ENCODE assay signal across 10 cellular contexts in genomic region chr9:137724114-137724445, GRCh38.
DNase-seq lines count a peak whose midpoint lies in the region; ATAC-seq and TF ChIP-seq lines count a peak whose summit lies in the region.
"Had no signal": no experiment of that assay in that cellular context is flagged by ENCODE, and none has a peak within 500 bp of the region (broad histone marks: within the 10 kb centered on the region; RNA-seq: fewer than 3 reads in every experiment).

No MANE protein-coding gene starts in this region.

- H3K27ac ChIP-seq in foreskin keratinocyte (no peak overlapping the region), smooth muscle cell (ENCODE audit: low read depth) (peak overlapping the region; percentile 66)

- peaks cover 38% of the 10 kb centered on the region for H3K4me1 Mint-ChIP-seq in activated T-cell treated with anti-CD3 and anti-CD28 coated beads, Interleukin-2, amount 50 U/mL, for 72 hours (ENCODE audit: low read depth)
- peaks cover 18% of the 10 kb centered on the region for H3K4me1 Mint-ChIP-seq in endothelial cell (ENCODE audit: unreplicated experiment)

- H4K20me1 ChIP-seq in smooth muscle cell (ENCODE audit: low read depth): peaks cover 61% of the 10 kb centered on the region

- H3K4me2 ChIP-seq in smooth muscle cell: peak overlapping the region; percentile 80

- H3K27ac Mint-ChIP-seq in activated T-cell treated with anti-CD3 and anti-CD28 coated beads, Interleukin-2, amount 50 U/mL, for 72 hours: peak overlapping the region; percentile 76
- H3K27ac Mint-ChIP-seq in endothelial cell (ENCODE audit: unreplicated experiment): no peak overlapping the region

- H3K4me1 ChIP-seq in foreskin keratinocyte (peaks cover 3% of the 10 kb centered on the region), smooth muscle cell (ENCODE audit: low read depth) (peaks cover 10% of the 10 kb centered on the region)

- H3K9me3 ChIP-seq in smooth muscle cell (replicated peaks; ENCODE audit: low read depth) (no peaks in the 10 kb centered on the region), MG63 (no peaks in the 10 kb centered on the region)

- peaks cover 39% of the 10 kb centered on the region for H3K79me2 ChIP-seq in smooth muscle cell (ENCODE audit: low read depth)

- H3F3A ChIP-seq in smooth muscle cell (ENCODE audit: low read depth): peaks cover 3% of the 10 kb centered on the region

- H3K27me3 Mint-ChIP-seq in activated T-cell treated with anti-CD3 and anti-CD28 coated beads, Interleukin-2, amount 50 U/mL, for 72 hours (ENCODE audit: low read depth): no peaks in the 10 kb centered on the region
- H3K27me3 Mint-ChIP-seq in endothelial cell (ENCODE audit: unreplicated experiment): peaks cover 11% of the 10 kb centered on the region

- CTCF ChIA-PET in HEK293T (lab: Yijun Ruan, JAX): no interaction called here

- no peak for TF ChIP-seq CTCF in foreskin keratinocyte (conservative IDR thresholded peaks at IDR 0.05)
- TF ChIP-seq CTCF in smooth muscle cell (IDR thresholded peaks at IDR 0.05; ENCODE audit: borderline replicate concordance, insufficient read depth, poor library complexity, severe bottlenecking): no peak
- no peak for TF ChIP-seq CTCF in endothelial cell (IDR thresholded peaks at IDR 0.05; ENCODE audit: unreplicated experiment)

- H3K4me3 ChIP-seq in smooth muscle cell (no peak overlapping the region), MG63 (no peak overlapping the region)

- H3K36me3 ChIP-seq in smooth muscle cell (ENCODE audit: low read depth) (no peaks in the 10 kb centered on the region), MG63 (peaks cover 21% of the 10 kb centered on the region)

- DNase-seq in HEK293T (ENCODE audit: extremely low spot score) (peak; percentile 27), foreskin keratinocyte (no peak), smooth muscle cell (lab: John Stamatoyannopoulos, UW; ENCODE audit: unreplicated experiment) (no peak), MG63 (no peak), T1000 (lab: John Stamatoyannopoulos, UW) (no peak), endothelial cell (ENCODE audit: low spot score) (no peak)
- no peak for DNase-seq in activated T-cell treated with anti-CD3 and anti-CD28 coated beads, Interleukin-2, amount 50 U/mL, for 72 hours
- DNase-seq: DND-41 had no signal

- H3K9me3 Mint-ChIP-seq in activated T-cell treated with anti-CD3 and anti-CD28 coated beads, Interleukin-2, amount 50 U/mL, for 72 hours: peaks cover 4 to 7% of the 10 kb centered on the region in 2 donors
- H3K9me3 Mint-ChIP-seq in endothelial cell (ENCODE audit: unreplicated experiment): peaks cover 4% of the 10 kb centered on the region

- ATAC-seq in activated T-cell treated with anti-CD3 and anti-CD28 coated beads, Interleukin-2, amount 50 U/mL, for 72 hours (replicated peaks in 1 of 2): peak in 1 of 2 donors; percentile 42
- peak; percentile 36 for ATAC-seq in foreskin keratinocyte
- ATAC-seq in GM19463 (IDR thresholded peaks at IDR 0.05; ENCODE audit: unreplicated experiment): no peak
- ATAC-seq: Right ventricle myocardium inferior had no signal

- H3K27me3 ChIP-seq in foreskin keratinocyte (no peaks in the 10 kb centered on the region), smooth muscle cell (ENCODE audit: low read depth) (no peaks in the 10 kb centered on the region), MG63 (no peaks in the 10 kb centered on the region)

- H3K36me3 Mint-ChIP-seq in activated T-cell treated with anti-CD3 and anti-CD28 coated beads, Interleukin-2, amount 50 U/mL, for 72 hours (ENCODE audit: insufficient read depth in 2 of 2): peaks cover 16 to 50% of the 10 kb centered on the region in 2 donors
- H3K36me3 Mint-ChIP-seq in endothelial cell (ENCODE audit: low read depth, unreplicated experiment): peaks cover 50% of the 10 kb centered on the region

- H2AFZ ChIP-seq in smooth muscle cell (ENCODE audit: low read depth): no peak overlapping the region

- 22% methylated on average over 7 of the region's 7 CpGs for WGBS in smooth muscle cell (ENCODE audit: low lambda C conversion rate)

- peak overlapping the region; percentile 59 to 72 for H3K4me3 Mint-ChIP-seq in activated T-cell treated with anti-CD3 and anti-CD28 coated beads, Interleukin-2, amount 50 U/mL, for 72 hours
- H3K4me3 Mint-ChIP-seq in endothelial cell (ENCODE audit: unreplicated experiment): no peak overlapping the region

- no peak overlapping the region for H3K9ac ChIP-seq in smooth muscle cell (ENCODE audit: low read depth)

- POLR2A ChIA-PET in HEK293T (lab: Yijun Ruan, JAX): no interaction called here

TF ChIP-seq in HEK293T, 16 proteins besides CTCF, POLR2A, EP300 and RAD21:
- TF ChIP-seq CTBP1 (IDR thresholded peaks at IDR 0.05; ENCODE audit: borderline replicate concordance): no peak
- no peak for TF ChIP-seq FOXM1 (IDR thresholded peaks at IDR 0.05; ENCODE audit: borderline replicate concordance)
- no peak for TF ChIP-seq FOXA1 (IDR thresholded peaks at IDR 0.05)
- no peak for TF ChIP-seq PKNOX1 (IDR thresholded peaks at IDR 0.05)
- no peak for TF ChIP-seq NFRKB (IDR thresholded peaks at IDR 0.05)
- TF ChIP-seq LEF1 (IDR thresholded peaks at IDR 0.05; ENCODE audit: borderline replicate concordance): no peak
- TF ChIP-seq ELF4 (IDR thresholded peaks at IDR 0.05): no peak
- no peak for TF ChIP-seq BHLHE40 (IDR thresholded peaks at IDR 0.05; ENCODE audit: borderline replicate concordance)
- no peak for TF ChIP-seq FOXK2 (IDR thresholded peaks at IDR 0.05)
- no peak for TF ChIP-seq HDGF (IDR thresholded peaks at IDR 0.05; ENCODE audit: borderline replicate concordance)
- TF ChIP-seq TARDBP (IDR thresholded peaks at IDR 0.05): no peak
- no peak for TF ChIP-seq SP1 (IDR thresholded peaks at IDR 0.05)
- no peak for TF ChIP-seq ZNF384 (IDR thresholded peaks at IDR 0.05)
- no peak for TF ChIP-seq ARNT (IDR thresholded peaks at IDR 0.05)
- TF ChIP-seq SUZ12 (IDR thresholded peaks at IDR 0.05): no peak
- TF ChIP-seq L3MBTL2 (conservative IDR thresholded peaks at IDR 0.05): no peak
